8 cellular contexts compared by ENCODE assay signal in the genomic region with DNA sequence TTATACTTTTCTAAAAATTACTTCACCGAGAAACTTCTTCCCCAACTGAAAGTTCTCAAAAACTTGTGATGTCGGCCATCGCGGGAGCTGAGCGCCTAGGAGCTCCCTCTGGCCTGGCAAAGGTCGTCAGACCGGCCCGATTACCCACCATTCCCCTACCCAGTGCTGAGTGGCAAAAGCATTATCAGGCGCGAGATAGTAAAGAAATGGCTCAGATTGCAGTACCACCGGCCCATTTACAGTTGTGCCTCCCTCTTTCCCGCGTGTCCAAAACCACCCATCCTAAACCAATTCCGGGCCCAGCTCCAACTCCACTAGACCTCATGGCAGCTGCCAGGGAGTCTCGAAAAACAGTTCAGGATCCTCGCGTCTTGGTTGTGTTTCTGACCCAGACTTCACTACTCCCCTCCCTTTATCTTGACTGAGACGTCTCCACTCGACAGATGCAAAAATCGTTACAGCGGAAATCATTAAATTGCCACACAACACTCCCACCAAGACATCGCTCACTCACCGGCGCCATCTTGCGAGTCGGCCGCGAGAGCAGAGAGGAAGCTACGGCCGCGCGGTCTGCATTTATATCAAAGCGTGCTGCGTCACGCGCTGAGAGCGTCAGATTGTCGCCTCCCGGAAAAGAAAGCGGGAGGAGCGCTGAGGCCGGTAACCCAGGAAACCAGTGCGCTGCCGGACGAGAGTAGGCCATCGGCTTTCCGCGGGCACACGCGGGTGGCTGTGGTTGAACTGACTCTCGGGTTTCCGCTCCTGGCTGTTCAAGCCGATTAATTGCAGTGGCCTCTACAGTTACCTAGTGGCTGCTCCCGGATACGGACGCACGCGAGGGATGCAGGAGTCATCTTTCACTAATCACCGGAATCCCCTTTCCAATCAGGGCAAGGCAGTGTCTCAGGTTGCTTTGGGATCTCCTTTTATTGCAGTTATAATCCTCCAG. TPM values are rescaled to one million over a fixed set of nuclear protein-coding genes. Genes with fewer than 3 reads are reported as not detected.
A peak's percentile ranks its signal among the peaks of the same experiment; 100 is the strongest.
DNase-seq lines count a peak whose midpoint lies in the region; ATAC-seq, FAIRE-seq and TF ChIP-seq lines count a peak whose summit lies in the region.

A gene (minus strand): TSS at position 551 of the 949 bp plus-strand sequence. CDS start 28 bp downstream, at position 523.

- peak within 1 kb of the TSS; percentile 68 for H3K4me3 ChIP-seq in A549
- peak within 1 kb of the TSS; percentile 80 to 95 (median 92) for H3K4me3 ChIP-seq in liver (ENCODE audit: low read depth in 1 of 3, low read length in 3 of 3)

- H3K27me3 ChIP-seq in liver (ENCODE audit: control insufficient read depth in 4 of 4, insufficient read depth in 4 of 4, low read length in 3 of 4), result no peaks in the 10 kb centered on the region

- peak within 1 kb of the TSS; percentile 90 to 97 for H3K27ac ChIP-seq in A549
- H3K27ac ChIP-seq in liver (ENCODE audit: low read depth in 1 of 2, low read length in 2 of 2), result peak within 1 kb of the TSS; percentile 86 to 91

- WGBS in A549 (ENCODE audit: missing lambda C conversion rate), result 1% methylated on average over 51 of the region's 59 CpGs
- under 1% methylated on average over 59 of the region's 59 CpGs for WGBS in liver

- TF ChIP-seq RAD21 in A549 (conservative IDR thresholded peaks at IDR 0.05 in 1 of 2, IDR thresholded peaks at IDR 0.05 in 1 of 2), result no peak
- peak; percentile 29 to 46 for TF ChIP-seq RAD21 in liver (IDR thresholded peaks at IDR 0.05)

- FAIRE-seq in A549 (lab: Jason Lieb, UNC), result no peak

- H3K4me2 ChIP-seq in A549, result peak within 1 kb of the TSS; percentile 86

- H3K4me1 ChIP-seq in A549 (peaks cover 19% of the 10 kb centered on the region; the same call in 2 of the 3 replicates), liver (ENCODE audit: control insufficient read depth in 4 of 4, insufficient read depth in 4 of 4, low read length in 3 of 4) (peaks cover 2 to 16% (median 8%) of the 10 kb centered on the region in 4 donors)

- POLR2A ChIA-PET in A549 (lab: Yijun Ruan, JAX), result interaction anchor here (0.6 to 1.5 kb wide), 10 partner anchors 19 to 1097 kb away, joined by 3 to 24 read pairs (median 3); a partner anchor contains a TSS

- peak; percentile 96 for ATAC-seq in A549
- peak; percentile 98 for ATAC-seq in HG03439 (IDR thresholded peaks at IDR 0.05; ENCODE audit: unreplicated experiment)

- H3K9me3 ChIP-seq in A549 (no peaks in the 10 kb centered on the region), liver (ENCODE audit: control insufficient read depth in 4 of 4, low read length in 3 of 4) (no peaks in the 10 kb centered on the region)

- H3K36me3 ChIP-seq in liver (ENCODE audit: control insufficient read depth in 4 of 4, insufficient read depth in 3 of 4, low read depth in 1 of 4, low read length in 3 of 4), result peaks cover 6 to 28% (median 26%) of the 10 kb centered on the region in 4 donors

- peak within 1 kb of the TSS; percentile 65 to 84 for H3K9ac ChIP-seq in liver (ENCODE audit: low read depth in 1 of 2, low read length in 2 of 2)

- no peak for TF ChIP-seq EP300 in A549 (IDR thresholded peaks at IDR 0.05)

- CTCF ChIA-PET in A549 (lab: Yijun Ruan, JAX), result interaction anchor here (0.6 to 0.8 kb wide), 2 partner anchors 58 to 1169 kb away, joined by 3 to 4 read pairs; a partner anchor contains a TSS

- TF ChIP-seq POLR2A in A549 (IDR thresholded peaks at IDR 0.05; ENCODE audit: low read length) (peak; percentile 97), GM19099 (IDR thresholded peaks at IDR 0.05; ENCODE audit: extremely low read depth, insufficient read length, low read depth) (peak; percentile 99)

- peak; percentile 72 to 94 for DNase-seq in A549 (ENCODE audit: low read depth in 1 of 2, low spot score in 1 of 2)
- DNase-seq in activated CD4-positive, CD25-positive, alpha-beta regulatory T cell treated with anti-CD3 and anti-CD28 coated beads, Interleukin-2, amount 50 U/mL, for 72 hours, result peak; percentile 89
- peak; percentile 93 for DNase-seq in dedifferentiated amniotic fluid mesenchymal stem cell (ENCODE audit: extremely low spot score)
- peak; percentile 86 to 90 for DNase-seq in stimulated activated CD4-positive, alpha-beta T cell treated with anti-CD3 and anti-CD28 coated beads, Interleukin-4, amount 100 ng/mL, for 48 hours (ENCODE audit: low read depth in 2 of 2)
- no peak for DNase-seq in anterior cingulate cortex (lab: John Stamatoyannopoulos, UW)

- TF ChIP-seq CTCF in A549 (IDR thresholded peaks at IDR 0.05), result no peak
- TF ChIP-seq CTCF in liver (IDR thresholded peaks at IDR 0.05; ENCODE audit: low read depth, low read length, missing input control), result no peak

TF ChIP-seq in A549, 52 proteins besides CTCF, POLR2A, EP300 and RAD21 (continues in another document):
- TF ChIP-seq, protein P1, sequence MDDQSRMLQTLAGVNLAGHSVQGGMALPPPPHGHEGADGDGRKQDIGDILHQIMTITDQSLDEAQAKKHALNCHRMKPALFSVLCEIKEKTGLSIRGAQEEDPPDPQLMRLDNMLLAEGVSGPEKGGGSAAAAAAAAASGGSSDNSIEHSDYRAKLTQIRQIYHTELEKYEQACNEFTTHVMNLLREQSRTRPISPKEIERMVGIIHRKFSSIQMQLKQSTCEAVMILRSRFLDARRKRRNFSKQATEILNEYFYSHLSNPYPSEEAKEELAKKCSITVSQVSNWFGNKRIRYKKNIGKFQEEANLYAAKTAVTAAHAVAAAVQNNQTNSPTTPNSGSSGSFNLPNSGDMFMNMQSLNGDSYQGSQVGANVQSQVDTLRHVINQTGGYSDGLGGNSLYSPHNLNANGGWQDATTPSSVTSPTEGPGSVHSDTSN (IDR thresholded peaks at IDR 0.05), result 0 out of 2 replicates have a peak, but pooled peaks have one; percentile 41
- TF ChIP-seq CHD4 (IDR thresholded peaks at IDR 0.05; ENCODE audit: borderline replicate concordance) (no peak), MAFK (IDR thresholded peaks at IDR 0.05; ENCODE audit: partially characterized antibody) (no peak), MYC (IDR thresholded peaks at IDR 0.05; ENCODE audit: borderline replicate concordance, low read length) (peak; percentile 92), ZSCAN20 (CRISPR knock-in tag; IDR thresholded peaks at IDR 0.05) (no peak), NFE2L2 (conservative IDR thresholded peaks at IDR 0.05; ENCODE audit: low read length) (no peak), BHLHE40 (IDR thresholded peaks at IDR 0.05; ENCODE audit: low read depth, low read length) (no peak)
- TF ChIP-seq, protein P2, sequence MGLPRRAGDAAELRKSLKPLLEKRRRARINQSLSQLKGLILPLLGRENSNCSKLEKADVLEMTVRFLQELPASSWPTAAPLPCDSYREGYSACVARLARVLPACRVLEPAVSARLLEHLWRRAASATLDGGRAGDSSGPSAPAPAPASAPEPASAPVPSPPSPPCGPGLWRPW (IDR thresholded peaks at IDR 0.05), result no peak
- TF ChIP-seq, protein P3, sequence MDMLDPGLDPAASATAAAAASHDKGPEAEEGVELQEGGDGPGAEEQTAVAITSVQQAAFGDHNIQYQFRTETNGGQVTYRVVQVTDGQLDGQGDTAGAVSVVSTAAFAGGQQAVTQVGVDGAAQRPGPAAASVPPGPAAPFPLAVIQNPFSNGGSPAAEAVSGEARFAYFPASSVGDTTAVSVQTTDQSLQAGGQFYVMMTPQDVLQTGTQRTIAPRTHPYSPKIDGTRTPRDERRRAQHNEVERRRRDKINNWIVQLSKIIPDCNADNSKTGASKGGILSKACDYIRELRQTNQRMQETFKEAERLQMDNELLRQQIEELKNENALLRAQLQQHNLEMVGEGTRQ (IDR thresholded peaks at IDR 0.05), result peak; percentile 75

TF ChIP-seq in liver, 16 proteins besides CTCF, POLR2A, EP300 and RAD21 (continues in another document):
- TF ChIP-seq SP1 (IDR thresholded peaks at IDR 0.05), result peak; percentile 54
- peak in 1 of 2 donors; percentile 26 for TF ChIP-seq EGR1 (IDR thresholded peaks at IDR 0.05; ENCODE audit: low read depth in 2 of 2)
- TF ChIP-seq HNF4A (conservative IDR thresholded peaks at IDR 0.05), result peak in 1 of 2 donors; percentile 6
- peak; percentile 25 for TF ChIP-seq NR2F2 (IDR thresholded peaks at IDR 0.05)
- peak in 1 of 2 donors; percentile 52 for TF ChIP-seq GABPA (IDR thresholded peaks at IDR 0.05 in 1 of 2, conservative IDR thresholded peaks at IDR 0.05 in 1 of 2)
- TF ChIP-seq FOXA1 (IDR thresholded peaks at IDR 0.05), result no peak
- TF ChIP-seq, protein P4, sequence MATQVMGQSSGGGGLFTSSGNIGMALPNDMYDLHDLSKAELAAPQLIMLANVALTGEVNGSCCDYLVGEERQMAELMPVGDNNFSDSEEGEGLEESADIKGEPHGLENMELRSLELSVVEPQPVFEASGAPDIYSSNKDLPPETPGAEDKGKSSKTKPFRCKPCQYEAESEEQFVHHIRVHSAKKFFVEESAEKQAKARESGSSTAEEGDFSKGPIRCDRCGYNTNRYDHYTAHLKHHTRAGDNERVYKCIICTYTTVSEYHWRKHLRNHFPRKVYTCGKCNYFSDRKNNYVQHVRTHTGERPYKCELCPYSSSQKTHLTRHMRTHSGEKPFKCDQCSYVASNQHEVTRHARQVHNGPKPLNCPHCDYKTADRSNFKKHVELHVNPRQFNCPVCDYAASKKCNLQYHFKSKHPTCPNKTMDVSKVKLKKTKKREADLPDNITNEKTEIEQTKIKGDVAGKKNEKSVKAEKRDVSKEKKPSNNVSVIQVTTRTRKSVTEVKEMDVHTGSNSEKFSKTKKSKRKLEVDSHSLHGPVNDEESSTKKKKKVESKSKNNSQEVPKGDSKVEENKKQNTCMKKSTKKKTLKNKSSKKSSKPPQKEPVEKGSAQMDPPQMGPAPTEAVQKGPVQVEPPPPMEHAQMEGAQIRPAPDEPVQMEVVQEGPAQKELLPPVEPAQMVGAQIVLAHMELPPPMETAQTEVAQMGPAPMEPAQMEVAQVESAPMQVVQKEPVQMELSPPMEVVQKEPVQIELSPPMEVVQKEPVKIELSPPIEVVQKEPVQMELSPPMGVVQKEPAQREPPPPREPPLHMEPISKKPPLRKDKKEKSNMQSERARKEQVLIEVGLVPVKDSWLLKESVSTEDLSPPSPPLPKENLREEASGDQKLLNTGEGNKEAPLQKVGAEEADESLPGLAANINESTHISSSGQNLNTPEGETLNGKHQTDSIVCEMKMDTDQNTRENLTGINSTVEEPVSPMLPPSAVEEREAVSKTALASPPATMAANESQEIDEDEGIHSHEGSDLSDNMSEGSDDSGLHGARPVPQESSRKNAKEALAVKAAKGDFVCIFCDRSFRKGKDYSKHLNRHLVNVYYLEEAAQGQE (IDR thresholded peaks at IDR 0.05), result peak; percentile 96
- TF ChIP-seq RXRA (IDR thresholded peaks at IDR 0.05), result peak; percentile 39 to 44

RNA-seq across cellular contexts. Expression of the gene that starts here (rescaled TPM):
- polyA plus RNA-seq in A549 (2011; rRNA removed), result 191 and 258 TPM in 2 replicates
- polyA plus RNA-seq in A549 (2012; cell fraction: cytosol; rRNA removed), result 75.5 and 91.7 TPM in 2 replicates
- polyA plus RNA-seq in A549 (2012; cell fraction: nucleus; rRNA removed), result 25.4 and 39.9 TPM in 2 replicates
- polyA plus RNA-seq in A549 (2017; fragmentation: RNase III; extraction: RNeasy Plus Mini Kit Qiagen cat#74134 plus additional on column Dnase treatment), result 307 to 387 TPM (median 309 TPM) in 3 replicates
- polyA minus RNA-seq in A549 (2011; rRNA and poly(A)+ RNA removed), result 4.8 and 5.5 TPM in 2 replicates
- 10 to 100 TPM; 19.1 to 25.6 TPM for total RNA-seq in liver
- 10 to 100 TPM; 55.7 to 82.1 TPM for polyA plus RNA-seq in liver

Comparison
In these comparisons a context has a peak if more than half of its experiments do, and no peak if none do; other contexts are left out.
1. DNase-seq: peak in A549 (2 of 2), activated CD4-positive, CD25-positive, alpha-beta regulatory T cell treated with anti-CD3 and anti-CD28 coated beads, Interleukin-2, amount 50 U/mL, for 72 hours (single experiment), dedifferentiated amniotic fluid mesenchymal stem cell (single experiment) and stimulated activated CD4-positive, alpha-beta T cell treated with anti-CD3 and anti-CD28 coated beads, Interleukin-4, amount 100 ng/mL, for 48 hours (2 of 2); none in anterior cingulate cortex (0 of 58).